Comparison of ENCODE assay signal across 19 cellular contexts in genomic region chr11:3986301-3986700, GRCh38.
"Had no signal": no experiment of that assay in that cellular context is flagged by ENCODE, and none has a peak within 500 bp of the region (broad histone marks: within the 10 kb centered on the region; RNA-seq: fewer than 3 reads in every experiment).

No MANE protein-coding gene starts in this region.

- H3K27me3 Mint-ChIP-seq: activated naive CD8-positive, alpha-beta T cell treated with anti-CD3 and anti-CD28 coated beads, Interleukin-2, amount 10 ng/mL, durations not matched to agents 7 days and 5 days; activated T-cell treated with anti-CD3 and anti-CD28 coated beads, Interleukin-2, amount 50 U/mL, for 24 hours; brain; stimulated activated naive CD8-positive, alpha-beta T cell treated with anti-CD3 and anti-CD28 coated beads, Interleukin-15, amount 100 ng/mL, for 72 hours had no signal

- H3K27me3 ChIP-seq: ovary, vagina had no signal

- H3K36me3 ChIP-seq: ovary, vagina, WERI-Rb-1 had no signal

- H3K4me3 Mint-ChIP-seq: activated naive CD8-positive, alpha-beta T cell treated with anti-CD3 and anti-CD28 coated beads, Interleukin-2, amount 10 ng/mL, durations not matched to agents 7 days and 5 days; activated T-cell treated with anti-CD3 and anti-CD28 coated beads, Interleukin-2, amount 50 U/mL, for 24 hours; mesothelial cell of epicardium; stimulated activated naive CD8-positive, alpha-beta T cell treated with anti-CD3 and anti-CD28 coated beads, Interleukin-15, amount 100 ng/mL, for 72 hours had no signal

- ATAC-seq: right cardiac atrium; stimulated activated naive CD8-positive, alpha-beta T cell treated with anti-CD3 and anti-CD28 coated beads, Interleukin-15, amount 100 ng/mL, for 72 hours had no signal

- H3K27ac ChIP-seq: coronary artery, ovary, vagina, WERI-Rb-1 had no signal

- H3K27ac Mint-ChIP-seq: activated naive CD8-positive, alpha-beta T cell treated with anti-CD3 and anti-CD28 coated beads, Interleukin-2, amount 10 ng/mL, durations not matched to agents 7 days and 5 days; mesothelial cell of epicardium had no signal

- DNase-seq: activated CD4-positive, alpha-beta T cell treated with anti-CD3 and anti-CD28 coated beads for 1 hour; activated CD4-positive, alpha-beta T cell treated with anti-CD3 and anti-CD28 coated beads, Interleukin-2, amount 50 U/mL, for 4 hours; activated gamma-delta T cell; activated naive CD8-positive, alpha-beta T cell treated with anti-CD3 and anti-CD28 coated beads, Interleukin-2, amount 10 ng/mL, durations not matched to agents 7 days and 5 days; activated T-cell treated with anti-CD3 and anti-CD28 coated beads, Interleukin-2, amount 50 U/mL, for 24 hours; erythroblast; glutamatergic neuron; islet precursor cell; ovary; psoas muscle; right cardiac atrium; stimulated activated CD4-positive, alpha-beta T cell treated with anti-CD3 and anti-CD28 coated beads, Interleukin-2, amount 100 ng/mL, for 24 hours; stimulated activated naive CD8-positive, alpha-beta T cell treated with anti-CD3 and anti-CD28 coated beads, Interleukin-15, amount 100 ng/mL, for 72 hours; trophoblast cell; WERI-Rb-1 had no signal

- H3K9me3 ChIP-seq: ovary, psoas muscle, vagina had no signal

- H3K4me3 ChIP-seq: coronary artery, ovary, psoas muscle, vagina had no signal

- H3K9me3 Mint-ChIP-seq: activated naive CD8-positive, alpha-beta T cell treated with anti-CD3 and anti-CD28 coated beads, Interleukin-2, amount 10 ng/mL, durations not matched to agents 7 days and 5 days; stimulated activated naive CD8-positive, alpha-beta T cell treated with anti-CD3 and anti-CD28 coated beads, Interleukin-15, amount 100 ng/mL, for 72 hours had no signal
